ENCODE assay signal across 1 cellular context in the genomic region with DNA sequence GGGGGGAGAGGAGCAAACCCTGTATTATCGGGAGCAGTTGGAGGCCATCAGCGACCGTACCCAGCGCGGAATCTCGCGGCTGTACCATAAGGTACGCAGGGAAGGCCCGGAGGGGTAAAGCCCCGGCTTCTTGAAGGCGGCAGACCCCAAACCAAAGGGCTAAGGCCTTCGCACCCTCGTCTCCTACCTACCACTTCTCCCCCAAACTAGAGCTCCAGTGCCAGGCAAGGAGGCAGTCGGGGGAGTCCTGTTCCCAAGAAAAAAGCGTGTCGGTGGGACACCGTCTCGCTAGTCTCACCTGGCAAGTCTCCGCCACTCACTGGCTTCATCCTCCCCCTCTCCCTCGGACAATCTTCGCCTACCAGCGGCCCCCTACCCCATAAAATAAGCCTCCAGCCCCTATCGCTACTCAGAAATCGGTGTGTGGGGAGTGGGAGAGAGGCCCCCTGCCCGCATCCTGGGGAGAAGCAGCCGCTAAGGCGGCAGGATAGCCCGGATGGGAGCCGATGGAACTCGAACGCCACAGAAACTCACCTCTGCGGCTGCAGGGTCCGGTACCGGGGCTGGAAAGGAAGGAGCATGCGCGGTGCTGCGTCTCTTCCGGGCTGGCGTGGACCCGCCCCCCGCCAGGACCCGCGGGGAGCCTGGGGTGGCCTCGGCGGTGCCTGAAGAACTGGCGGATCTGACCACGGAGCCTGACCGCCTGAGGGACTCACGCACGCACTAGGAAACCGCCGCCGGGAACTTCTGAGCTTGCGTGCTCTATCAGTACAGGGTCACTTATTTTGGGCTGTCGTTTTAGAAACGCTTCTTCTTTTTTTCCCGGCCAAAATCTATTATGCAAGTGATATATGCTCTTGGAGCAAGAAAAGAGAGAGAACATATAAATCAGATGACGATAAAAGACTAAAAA.
TF ChIP-seq lines count a peak whose summit lies in the region.

TSS of gene RPS10 (minus strand) at position 572 of the 913 bp plus-strand sequence. CDS start 848 bp downstream, outside the sequence.

TF ChIP-seq in HepG2, 621 proteins besides CTCF, POLR2A, EP300 and RAD21 (continued from another document and continues in another):
- TF ChIP-seq, protein P1, sequence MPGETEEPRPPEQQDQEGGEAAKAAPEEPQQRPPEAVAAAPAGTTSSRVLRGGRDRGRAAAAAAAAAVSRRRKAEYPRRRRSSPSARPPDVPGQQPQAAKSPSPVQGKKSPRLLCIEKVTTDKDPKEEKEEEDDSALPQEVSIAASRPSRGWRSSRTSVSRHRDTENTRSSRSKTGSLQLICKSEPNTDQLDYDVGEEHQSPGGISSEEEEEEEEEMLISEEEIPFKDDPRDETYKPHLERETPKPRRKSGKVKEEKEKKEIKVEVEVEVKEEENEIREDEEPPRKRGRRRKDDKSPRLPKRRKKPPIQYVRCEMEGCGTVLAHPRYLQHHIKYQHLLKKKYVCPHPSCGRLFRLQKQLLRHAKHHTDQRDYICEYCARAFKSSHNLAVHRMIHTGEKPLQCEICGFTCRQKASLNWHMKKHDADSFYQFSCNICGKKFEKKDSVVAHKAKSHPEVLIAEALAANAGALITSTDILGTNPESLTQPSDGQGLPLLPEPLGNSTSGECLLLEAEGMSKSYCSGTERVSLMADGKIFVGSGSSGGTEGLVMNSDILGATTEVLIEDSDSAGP (CRISPR knock-in tag; IDR thresholded peaks at IDR 0.05; ENCODE audit: borderline replicate concordance) = peak; percentile 79; the same call in 1 of the 2 replicates
- TF ChIP-seq GATAD2A (CRISPR knock-in tag; IDR thresholded peaks at IDR 0.05) = no peak
- TF ChIP-seq, protein P2, sequence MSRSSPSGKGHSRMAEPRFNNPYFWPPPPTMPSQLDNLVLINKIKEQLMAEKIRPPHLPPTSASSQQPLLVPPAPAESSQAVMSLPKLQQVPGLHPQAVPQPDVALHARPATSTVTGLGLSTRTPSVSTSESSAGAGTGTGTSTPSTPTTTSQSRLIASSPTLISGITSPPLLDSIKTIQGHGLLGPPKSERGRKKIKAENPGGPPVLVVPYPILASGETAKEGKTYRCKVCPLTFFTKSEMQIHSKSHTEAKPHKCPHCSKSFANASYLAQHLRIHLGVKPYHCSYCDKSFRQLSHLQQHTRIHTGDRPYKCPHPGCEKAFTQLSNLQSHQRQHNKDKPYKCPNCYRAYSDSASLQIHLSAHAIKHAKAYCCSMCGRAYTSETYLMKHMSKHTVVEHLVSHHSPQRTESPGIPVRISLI (CRISPR knock-in tag; IDR thresholded peaks at IDR 0.05; ENCODE audit: borderline replicate concordance) = no peak
- no peak; the same call in 1 of the 2 replicates for TF ChIP-seq CCDC6 (CRISPR knock-in tag; IDR thresholded peaks at IDR 0.05)
- TF ChIP-seq ZNF143 (CRISPR knock-in tag; IDR thresholded peaks at IDR 0.05) = no peak; the same call in 1 of the 2 replicates
- TF ChIP-seq ZNF432 (CRISPR knock-in tag; IDR thresholded peaks at IDR 0.05; ENCODE audit: borderline replicate concordance) = no peak
- no peak; the same call in 1 of the 2 replicates for TF ChIP-seq ZNF460 (CRISPR knock-in tag; IDR thresholded peaks at IDR 0.05; ENCODE audit: borderline replicate concordance)
- TF ChIP-seq ZSCAN22 (CRISPR knock-in tag; IDR thresholded peaks at IDR 0.05) = no peak
- TF ChIP-seq NR2F6 (IDR thresholded peaks at IDR 0.05) = no peak
- TF ChIP-seq NR2F6 (CRISPR knock-in tag; IDR thresholded peaks at IDR 0.05) = peak; percentile 35; the same call in 1 of the 2 replicates
- peak; percentile 53; the same call in 1 of the 2 replicates for TF ChIP-seq ZNF331 (CRISPR knock-in tag; IDR thresholded peaks at IDR 0.05)
- TF ChIP-seq, protein P3, sequence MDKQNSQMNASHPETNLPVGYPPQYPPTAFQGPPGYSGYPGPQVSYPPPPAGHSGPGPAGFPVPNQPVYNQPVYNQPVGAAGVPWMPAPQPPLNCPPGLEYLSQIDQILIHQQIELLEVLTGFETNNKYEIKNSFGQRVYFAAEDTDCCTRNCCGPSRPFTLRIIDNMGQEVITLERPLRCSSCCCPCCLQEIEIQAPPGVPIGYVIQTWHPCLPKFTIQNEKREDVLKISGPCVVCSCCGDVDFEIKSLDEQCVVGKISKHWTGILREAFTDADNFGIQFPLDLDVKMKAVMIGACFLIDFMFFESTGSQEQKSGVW (CRISPR knock-in tag; IDR thresholded peaks at IDR 0.05; ENCODE audit: borderline replicate concordance) = no peak; the same call in 1 of the 2 replicates
- no peak for TF ChIP-seq ZNF24 (IDR thresholded peaks at IDR 0.05)
- peak; percentile 70; the same call in 1 of the 2 replicates for TF ChIP-seq AKAP8 (CRISPR knock-in tag; IDR thresholded peaks at IDR 0.05)
- TF ChIP-seq, protein P4, sequence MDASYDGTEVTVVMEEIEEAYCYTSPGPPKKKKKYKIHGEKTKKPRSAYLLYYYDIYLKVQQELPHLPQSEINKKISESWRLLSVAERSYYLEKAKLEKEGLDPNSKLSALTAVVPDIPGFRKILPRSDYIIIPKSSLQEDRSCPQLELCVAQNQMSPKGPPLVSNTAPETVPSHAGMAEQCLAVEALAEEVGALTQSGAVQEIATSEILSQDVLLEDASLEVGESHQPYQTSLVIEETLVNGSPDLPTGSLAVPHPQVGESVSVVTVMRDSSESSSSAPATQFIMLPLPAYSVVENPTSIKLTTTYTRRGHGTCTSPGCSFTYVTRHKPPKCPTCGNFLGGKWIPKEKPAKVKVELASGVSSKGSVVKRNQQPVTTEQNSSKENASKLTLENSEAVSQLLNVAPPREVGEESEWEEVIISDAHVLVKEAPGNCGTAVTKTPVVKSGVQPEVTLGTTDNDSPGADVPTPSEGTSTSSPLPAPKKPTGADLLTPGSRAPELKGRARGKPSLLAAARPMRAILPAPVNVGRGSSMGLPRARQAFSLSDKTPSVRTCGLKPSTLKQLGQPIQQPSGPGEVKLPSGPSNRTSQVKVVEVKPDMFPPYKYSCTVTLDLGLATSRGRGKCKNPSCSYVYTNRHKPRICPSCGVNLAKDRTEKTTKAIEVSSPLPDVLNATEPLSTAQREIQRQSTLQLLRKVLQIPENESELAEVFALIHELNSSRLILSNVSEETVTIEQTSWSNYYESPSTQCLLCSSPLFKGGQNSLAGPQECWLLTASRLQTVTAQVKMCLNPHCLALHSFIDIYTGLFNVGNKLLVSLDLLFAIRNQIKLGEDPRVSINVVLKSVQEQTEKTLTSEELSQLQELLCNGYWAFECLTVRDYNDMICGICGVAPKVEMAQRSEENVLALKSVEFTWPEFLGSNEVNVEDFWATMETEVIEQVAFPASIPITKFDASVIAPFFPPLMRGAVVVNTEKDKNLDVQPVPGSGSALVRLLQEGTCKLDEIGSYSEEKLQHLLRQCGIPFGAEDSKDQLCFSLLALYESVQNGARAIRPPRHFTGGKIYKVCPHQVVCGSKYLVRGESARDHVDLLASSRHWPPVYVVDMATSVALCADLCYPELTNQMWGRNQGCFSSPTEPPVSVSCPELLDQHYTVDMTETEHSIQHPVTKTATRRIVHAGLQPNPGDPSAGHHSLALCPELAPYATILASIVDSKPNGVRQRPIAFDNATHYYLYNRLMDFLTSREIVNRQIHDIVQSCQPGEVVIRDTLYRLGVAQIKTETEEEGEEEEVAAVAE (CRISPR knock-in tag; IDR thresholded peaks at IDR 0.05; ENCODE audit: borderline replicate concordance) = peak; percentile 50; the same call in 1 of the 2 replicates
- peak; percentile 80 for TF ChIP-seq KDM5A (IDR thresholded peaks at IDR 0.05; ENCODE audit: borderline replicate concordance, low read length)
- peak; percentile 68 for TF ChIP-seq TEAD3 (CRISPR knock-in tag; optimal IDR thresholded peaks at IDR 0.05; ENCODE audit: borderline replicate concordance)
- no peak for TF ChIP-seq ZHX1 (CRISPR knock-in tag; IDR thresholded peaks at IDR 0.05; ENCODE audit: low read depth)
- TF ChIP-seq ZSCAN31 (CRISPR knock-in tag; IDR thresholded peaks at IDR 0.05; ENCODE audit: low read depth) = peak; percentile 91
- no peak for TF ChIP-seq TEAD2 (CRISPR knock-in tag; IDR thresholded peaks at IDR 0.05)
- TF ChIP-seq XRCC5 (optimal IDR thresholded peaks at IDR 0.05; ENCODE audit: low read length) = peak; percentile 39
- 0 out of 2 replicates have a peak, but pooled peaks have one; percentile 61 for TF ChIP-seq ZNF616 (CRISPR knock-in tag; IDR thresholded peaks at IDR 0.05; ENCODE audit: low read depth)
- no peak; the same call in 1 of the 2 replicates for TF ChIP-seq SP140L (CRISPR knock-in tag; IDR thresholded peaks at IDR 0.05; ENCODE audit: borderline replicate concordance)
- TF ChIP-seq, protein P5, sequence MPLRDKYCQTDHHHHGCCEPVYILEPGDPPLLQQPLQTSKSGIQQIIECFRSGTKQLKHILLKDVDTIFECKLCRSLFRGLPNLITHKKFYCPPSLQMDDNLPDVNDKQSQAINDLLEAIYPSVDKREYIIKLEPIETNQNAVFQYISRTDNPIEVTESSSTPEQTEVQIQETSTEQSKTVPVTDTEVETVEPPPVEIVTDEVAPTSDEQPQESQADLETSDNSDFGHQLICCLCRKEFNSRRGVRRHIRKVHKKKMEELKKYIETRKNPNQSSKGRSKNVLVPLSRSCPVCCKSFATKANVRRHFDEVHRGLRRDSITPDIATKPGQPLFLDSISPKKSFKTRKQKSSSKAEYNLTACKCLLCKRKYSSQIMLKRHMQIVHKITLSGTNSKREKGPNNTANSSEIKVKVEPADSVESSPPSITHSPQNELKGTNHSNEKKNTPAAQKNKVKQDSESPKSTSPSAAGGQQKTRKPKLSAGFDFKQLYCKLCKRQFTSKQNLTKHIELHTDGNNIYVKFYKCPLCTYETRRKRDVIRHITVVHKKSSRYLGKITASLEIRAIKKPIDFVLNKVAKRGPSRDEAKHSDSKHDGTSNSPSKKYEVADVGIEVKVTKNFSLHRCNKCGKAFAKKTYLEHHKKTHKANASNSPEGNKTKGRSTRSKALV (CRISPR knock-in tag; IDR thresholded peaks at IDR 0.05) = 0 out of 2 replicates have a peak, but pooled peaks have one; percentile 58
- peak; percentile 80; the same call in 1 of the 2 replicates for TF ChIP-seq ZNF614 (CRISPR knock-in tag; IDR thresholded peaks at IDR 0.05; ENCODE audit: borderline replicate concordance)
- no peak for TF ChIP-seq HHEX (CRISPR knock-in tag; IDR thresholded peaks at IDR 0.05)
- no peak for TF ChIP-seq RORA (CRISPR knock-in tag; IDR thresholded peaks at IDR 0.05)
- peak; percentile 62; the same call in 1 of the 2 replicates for TF ChIP-seq FOXC1 (CRISPR knock-in tag; IDR thresholded peaks at IDR 0.05; ENCODE audit: borderline replicate concordance)
- TF ChIP-seq SIN3A (IDR thresholded peaks at IDR 0.05; ENCODE audit: borderline replicate concordance, low read depth, low read length) = peak; percentile 90; the same call in 1 of the 2 replicates
- peak; percentile 86 for TF ChIP-seq PHF8 (CRISPR knock-in tag; IDR thresholded peaks at IDR 0.05)
- no peak for TF ChIP-seq TOE1 (CRISPR knock-in tag; IDR thresholded peaks at IDR 0.05)
- TF ChIP-seq SMAD1 (CRISPR knock-in tag; IDR thresholded peaks at IDR 0.05; ENCODE audit: borderline replicate concordance, low read depth) = peak; percentile 90; the same call in 1 of the 2 replicates
- TF ChIP-seq NCOR1 (IDR thresholded peaks at IDR 0.05; ENCODE audit: borderline replicate concordance, low read length) = no peak
- TF ChIP-seq ZNF343 (CRISPR knock-in tag; IDR thresholded peaks at IDR 0.05) = 0 out of 2 replicates have a peak, but pooled peaks have one; percentile 10
- TF ChIP-seq ZNF292 (CRISPR knock-in tag; IDR thresholded peaks at IDR 0.05; ENCODE audit: borderline replicate concordance, low read depth) = peak; percentile 38; the same call in 1 of the 2 replicates
- TF ChIP-seq TCF12 (IDR thresholded peaks at IDR 0.05) = no peak
- 0 out of 2 replicates have a peak, but pooled peaks have one; percentile 27 for TF ChIP-seq TCF12 (CRISPR knock-in tag; IDR thresholded peaks at IDR 0.05)
- peak; percentile 92 for TF ChIP-seq NFKB2 (CRISPR knock-in tag; IDR thresholded peaks at IDR 0.05; ENCODE audit: borderline replicate concordance)
- TF ChIP-seq RELA (CRISPR knock-in tag; IDR thresholded peaks at IDR 0.05) = no peak
- TF ChIP-seq MAFK (conservative IDR thresholded peaks at IDR 0.05 in 1 of 2, IDR thresholded peaks at IDR 0.05 in 1 of 2; ENCODE audit: low read length in 2 of 2) = no peak
- peak; percentile 87 for TF ChIP-seq AGO2 (optimal IDR thresholded peaks at IDR 0.05; ENCODE audit: low read depth, low read length)
- TF ChIP-seq ZZZ3 (CRISPR knock-in tag; IDR thresholded peaks at IDR 0.05; ENCODE audit: borderline replicate concordance) = peak; percentile 94; the same call in 1 of the 2 replicates
- TF ChIP-seq NFIB (CRISPR knock-in tag; IDR thresholded peaks at IDR 0.05; ENCODE audit: borderline replicate concordance) = no peak
- no peak for TF ChIP-seq ZFP62 (CRISPR knock-in tag; IDR thresholded peaks at IDR 0.05)
- TF ChIP-seq AGO1 (IDR thresholded peaks at IDR 0.05; ENCODE audit: low read depth, low read length, poor library complexity, severe bottlenecking) = peak; percentile 81
- TF ChIP-seq PPARG (CRISPR knock-in tag; conservative IDR thresholded peaks at IDR 0.05) = no peak; the same call in 1 of the 2 replicates
- 0 out of 2 replicates have a peak, but pooled peaks have one; percentile 7 for TF ChIP-seq ZFP36L2 (CRISPR knock-in tag; IDR thresholded peaks at IDR 0.05)
- TF ChIP-seq FOXM1 (CRISPR knock-in tag; IDR thresholded peaks at IDR 0.05) = 0 out of 2 replicates have a peak, but pooled peaks have one; percentile 18
- no peak; the same call in 1 of the 2 replicates for TF ChIP-seq ZSCAN21 (CRISPR knock-in tag; IDR thresholded peaks at IDR 0.05; ENCODE audit: borderline replicate concordance)
- TF ChIP-seq, protein P6, sequence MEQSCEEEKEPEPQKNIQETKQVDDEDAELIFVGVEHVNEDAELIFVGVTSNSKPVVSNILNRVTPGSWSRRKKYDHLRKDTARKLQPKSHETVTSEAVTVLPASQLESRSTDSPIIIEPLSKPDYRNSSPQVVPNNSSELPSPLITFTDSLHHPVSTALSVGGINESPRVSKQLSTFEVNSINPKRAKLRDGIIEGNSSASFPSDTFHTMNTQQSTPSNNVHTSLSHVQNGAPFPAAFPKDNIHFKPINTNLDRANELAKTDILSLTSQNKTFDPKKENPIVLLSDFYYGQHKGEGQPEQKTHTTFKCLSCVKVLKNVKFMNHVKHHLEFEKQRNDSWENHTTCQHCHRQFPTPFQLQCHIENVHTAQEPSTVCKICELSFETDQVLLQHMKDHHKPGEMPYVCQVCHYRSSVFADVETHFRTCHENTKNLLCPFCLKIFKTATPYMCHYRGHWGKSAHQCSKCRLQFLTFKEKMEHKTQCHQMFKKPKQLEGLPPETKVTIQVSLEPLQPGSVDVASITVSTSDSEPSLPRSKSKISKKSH (CRISPR knock-in tag; IDR thresholded peaks at IDR 0.05; ENCODE audit: borderline replicate concordance) = peak; percentile 75; the same call in 1 of the 2 replicates
